1 cellular context compared by ENCODE assay signal in genomic region chrX:49309401-49309981, GRCh38.
TF ChIP-seq lines count a peak whose summit lies in the region.

No MANE protein-coding gene starts in this region.

TF ChIP-seq in GM23338, 12 proteins besides CTCF, POLR2A, EP300 and RAD21 (continued from another document):
- TF ChIP-seq, protein P1, sequence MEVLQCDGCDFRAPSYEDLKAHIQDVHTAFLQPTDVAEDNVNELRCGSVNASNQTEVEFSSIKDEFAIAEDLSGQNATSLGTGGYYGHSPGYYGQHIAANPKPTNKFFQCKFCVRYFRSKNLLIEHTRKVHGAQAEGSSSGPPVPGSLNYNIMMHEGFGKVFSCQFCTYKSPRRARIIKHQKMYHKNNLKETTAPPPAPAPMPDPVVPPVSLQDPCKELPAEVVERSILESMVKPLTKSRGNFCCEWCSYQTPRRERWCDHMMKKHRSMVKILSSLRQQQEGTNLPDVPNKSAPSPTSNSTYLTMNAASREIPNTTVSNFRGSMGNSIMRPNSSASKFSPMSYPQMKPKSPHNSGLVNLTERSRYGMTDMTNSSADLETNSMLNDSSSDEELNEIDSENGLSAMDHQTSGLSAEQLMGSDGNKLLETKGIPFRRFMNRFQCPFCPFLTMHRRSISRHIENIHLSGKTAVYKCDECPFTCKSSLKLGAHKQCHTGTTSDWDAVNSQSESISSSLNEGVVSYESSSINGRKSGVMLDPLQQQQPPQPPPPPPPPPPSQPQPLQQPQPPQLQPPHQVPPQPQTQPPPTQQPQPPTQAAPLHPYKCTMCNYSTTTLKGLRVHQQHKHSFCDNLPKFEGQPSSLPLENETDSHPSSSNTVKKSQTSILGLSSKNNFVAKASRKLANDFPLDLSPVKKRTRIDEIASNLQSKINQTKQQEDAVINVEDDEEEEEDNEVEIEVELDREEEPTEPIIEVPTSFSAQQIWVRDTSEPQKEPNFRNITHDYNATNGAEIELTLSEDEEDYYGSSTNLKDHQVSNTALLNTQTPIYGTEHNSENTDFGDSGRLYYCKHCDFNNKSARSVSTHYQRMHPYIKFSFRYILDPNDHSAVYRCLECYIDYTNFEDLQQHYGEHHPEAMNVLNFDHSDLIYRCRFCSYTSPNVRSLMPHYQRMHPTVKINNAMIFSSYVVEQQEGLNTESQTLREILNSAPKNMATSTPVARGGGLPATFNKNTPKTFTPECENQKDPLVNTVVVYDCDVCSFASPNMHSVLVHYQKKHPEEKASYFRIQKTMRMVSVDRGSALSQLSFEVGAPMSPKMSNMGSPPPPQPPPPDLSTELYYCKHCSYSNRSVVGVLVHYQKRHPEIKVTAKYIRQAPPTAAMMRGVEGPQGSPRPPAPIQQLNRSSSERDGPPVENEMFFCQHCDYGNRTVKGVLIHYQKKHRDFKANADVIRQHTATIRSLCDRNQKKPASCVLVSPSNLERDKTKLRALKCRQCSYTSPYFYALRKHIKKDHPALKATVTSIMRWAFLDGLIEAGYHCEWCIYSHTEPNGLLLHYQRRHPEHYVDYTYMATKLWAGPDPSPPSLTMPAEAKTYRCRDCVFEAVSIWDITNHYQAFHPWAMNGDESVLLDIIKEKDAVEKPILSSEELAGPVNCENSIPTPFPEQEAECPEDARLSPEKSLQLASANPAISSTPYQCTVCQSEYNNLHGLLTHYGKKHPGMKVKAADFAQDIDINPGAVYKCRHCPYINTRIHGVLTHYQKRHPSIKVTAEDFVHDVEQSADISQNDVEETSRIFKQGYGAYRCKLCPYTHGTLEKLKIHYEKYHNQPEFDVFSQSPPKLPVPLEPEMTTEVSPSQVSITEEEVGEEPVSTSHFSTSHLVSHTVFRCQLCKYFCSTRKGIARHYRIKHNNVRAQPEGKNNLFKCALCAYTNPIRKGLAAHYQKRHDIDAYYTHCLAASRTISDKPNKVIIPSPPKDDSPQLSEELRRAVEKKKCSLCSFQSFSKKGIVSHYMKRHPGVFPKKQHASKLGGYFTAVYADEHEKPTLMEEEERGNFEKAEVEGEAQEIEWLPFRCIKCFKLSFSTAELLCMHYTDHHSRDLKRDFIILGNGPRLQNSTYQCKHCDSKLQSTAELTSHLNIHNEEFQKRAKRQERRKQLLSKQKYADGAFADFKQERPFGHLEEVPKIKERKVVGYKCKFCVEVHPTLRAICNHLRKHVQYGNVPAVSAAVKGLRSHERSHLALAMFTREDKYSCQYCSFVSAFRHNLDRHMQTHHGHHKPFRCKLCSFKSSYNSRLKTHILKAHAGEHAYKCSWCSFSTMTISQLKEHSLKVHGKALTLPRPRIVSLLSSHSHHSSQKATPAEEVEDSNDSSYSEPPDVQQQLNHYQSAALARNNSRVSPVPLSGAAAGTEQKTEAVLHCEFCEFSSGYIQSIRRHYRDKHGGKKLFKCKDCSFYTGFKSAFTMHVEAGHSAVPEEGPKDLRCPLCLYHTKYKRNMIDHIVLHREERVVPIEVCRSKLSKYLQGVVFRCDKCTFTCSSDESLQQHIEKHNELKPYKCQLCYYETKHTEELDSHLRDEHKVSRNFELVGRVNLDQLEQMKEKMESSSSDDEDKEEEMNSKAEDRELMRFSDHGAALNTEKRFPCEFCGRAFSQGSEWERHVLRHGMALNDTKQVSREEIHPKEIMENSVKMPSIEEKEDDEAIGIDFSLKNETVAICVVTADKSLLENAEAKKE (CRISPR knock-in tag; IDR thresholded peaks at IDR 0.05) = no peak
